ENCODE assay signal across 9 cellular contexts in the genomic region with DNA sequence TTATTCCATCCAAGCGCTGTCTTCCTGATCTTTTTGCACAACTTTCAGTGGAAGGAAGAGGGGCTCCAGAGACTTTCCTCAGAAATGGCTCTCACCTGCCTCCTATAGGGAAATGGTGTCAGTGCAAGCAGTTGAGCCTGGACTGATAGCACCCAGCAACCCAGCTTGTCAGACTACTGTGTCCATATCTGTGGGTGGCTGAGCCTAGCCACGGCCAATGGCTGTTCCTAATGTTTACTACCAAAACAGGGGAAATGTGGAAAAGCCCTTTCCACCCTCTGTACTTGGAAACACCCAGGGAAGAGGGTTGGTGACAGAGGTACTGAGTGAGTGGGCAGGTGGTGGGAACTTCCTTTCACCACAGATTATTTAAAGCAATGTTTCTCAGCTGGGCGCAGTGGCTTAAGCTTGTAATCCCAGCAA. TPM values are rescaled to one million over a fixed set of nuclear protein-coding genes. Genes with fewer than 3 reads are reported as not detected.
DNase-seq lines count a peak whose midpoint lies in the region; ATAC-seq and TF ChIP-seq lines count a peak whose summit lies in the region.
"Had no signal": no experiment of that assay in that cellular context is flagged by ENCODE, and none has a peak within 500 bp of the region (broad histone marks: within the 10 kb centered on the region; RNA-seq: fewer than 3 reads in every experiment).

No MANE protein-coding gene starts in this region.

- H3K4me3 ChIP-seq in KMS-11 (IDR thresholded peaks at IDR 0.05; ENCODE audit: insufficient read depth, low read depth, low read length): no peak overlapping the region

- peaks cover 5% of the 10 kb centered on the region for H3K79me2 ChIP-seq in KMS-11 (ENCODE audit: insufficient read depth, low read depth)

- H2AFZ ChIP-seq in KMS-11 (ENCODE audit: low read depth): 0 out of 2 replicates have a peak overlapping the region, but pooled peaks have one; percentile 3

- TF ChIP-seq CTCF in KMS-11 (conservative IDR thresholded peaks at IDR 0.05; ENCODE audit: low read depth, low read length) (peak; percentile 66), endothelial cell (IDR thresholded peaks at IDR 0.05; ENCODE audit: unreplicated experiment) (peak; percentile 58)

- ATAC-seq in activated CD8-positive, alpha-beta memory T cell treated with anti-CD3 and anti-CD28 coated beads, Interleukin-2, amount 10 ng/mL, durations not matched to agents 7 days and 5 days: no peak
- ATAC-seq in GM19395 (IDR thresholded peaks at IDR 0.05; ENCODE audit: unreplicated experiment) (no peak), HG03097 (IDR thresholded peaks at IDR 0.05; ENCODE audit: low FRiP score, unreplicated experiment) (no peak)

- no peaks in the 10 kb centered on the region for H3K27me3 ChIP-seq in KMS-11 (ENCODE audit: insufficient read depth, low read depth)

- in situ Hi-C loops in SK-MEL-5 (cut with HindIII; ENCODE audit: low pct_unique_long_range_greater_than_20kb, low sequenced_read_pairs): no loop called here

- no peak overlapping the region for H3K9ac ChIP-seq in KMS-11

- H3K4me3 Mint-ChIP-seq in activated CD8-positive, alpha-beta memory T cell treated with anti-CD3 and anti-CD28 coated beads, Interleukin-2, amount 10 ng/mL, durations not matched to agents 7 days and 5 days: no peak overlapping the region
- H3K4me3 Mint-ChIP-seq in endothelial cell (ENCODE audit: unreplicated experiment): no peak overlapping the region
- H3K4me3 Mint-ChIP-seq: activated naive CD8-positive, alpha-beta T cell had no signal

- H3K36me3 ChIP-seq in KMS-11 (ENCODE audit: insufficient read depth): no peaks in the 10 kb centered on the region

- H3K4me2 ChIP-seq in KMS-11: no peak overlapping the region

- no peak overlapping the region for H3K27ac Mint-ChIP-seq in activated CD8-positive, alpha-beta memory T cell treated with anti-CD3 and anti-CD28 coated beads, Interleukin-2, amount 10 ng/mL, durations not matched to agents 7 days and 5 days
- H3K27ac Mint-ChIP-seq in endothelial cell (ENCODE audit: unreplicated experiment): no peak overlapping the region
- H3K27ac Mint-ChIP-seq: activated naive CD8-positive, alpha-beta T cell had no signal

- peaks cover 14% of the 10 kb centered on the region for H3K4me1 Mint-ChIP-seq in activated CD8-positive, alpha-beta memory T cell treated with anti-CD3 and anti-CD28 coated beads, Interleukin-2, amount 10 ng/mL, durations not matched to agents 7 days and 5 days
- H3K4me1 Mint-ChIP-seq in endothelial cell (ENCODE audit: unreplicated experiment): peaks cover 1% of the 10 kb centered on the region

- H3K36me3 Mint-ChIP-seq in activated CD8-positive, alpha-beta memory T cell treated with anti-CD3 and anti-CD28 coated beads, Interleukin-2, amount 10 ng/mL, durations not matched to agents 7 days and 5 days: no peaks in the 10 kb centered on the region
- H3K36me3 Mint-ChIP-seq in endothelial cell (ENCODE audit: low read depth, unreplicated experiment): peaks cover 3% of the 10 kb centered on the region

- H3K9me3 Mint-ChIP-seq in activated CD8-positive, alpha-beta memory T cell treated with anti-CD3 and anti-CD28 coated beads, Interleukin-2, amount 10 ng/mL, durations not matched to agents 7 days and 5 days (ENCODE audit: low read depth): no peaks in the 10 kb centered on the region
- H3K9me3 Mint-ChIP-seq in endothelial cell (ENCODE audit: unreplicated experiment): no peaks in the 10 kb centered on the region

- DNase-seq in activated CD8-positive, alpha-beta memory T cell treated with anti-CD3 and anti-CD28 coated beads, Interleukin-2, amount 10 ng/mL, durations not matched to agents 7 days and 5 days: peak; percentile 64
- DNase-seq in activated CD8-positive, alpha-beta memory T cell treated with anti-CD3 and anti-CD28 coated beads for 24 hours: no peak
- DNase-seq in SK-MEL-5 (ENCODE audit: low read depth, low spot score) (peak; percentile 90), endothelial cell (ENCODE audit: low spot score) (peak; percentile 68), midbrain (lab: John Stamatoyannopoulos, UW) (peak; percentile 48)

- CTCF ChIA-PET in activated CD8-positive, alpha-beta memory T cell treated with anti-CD3 and anti-CD28 coated beads, Interleukin-2, amount 10 ng/mL, durations not matched to agents 7 days and 5 days (lab: Charles Lee): interaction anchor here (0.8 to 2.2 kb wide), 12 partner anchors 9 to 265 kb away, joined by 3 to 7 read pairs (median 3); no protein-coding TSS in a partner anchor

- H4K20me1 ChIP-seq in KMS-11 (ENCODE audit: insufficient read depth): no peaks in the 10 kb centered on the region

- no peak overlapping the region for H3K27ac ChIP-seq in KMS-11

- H3K4me1 ChIP-seq in KMS-11 (ENCODE audit: low read depth, poor library complexity, severe bottlenecking): no peaks in the 10 kb centered on the region

- H3K27me3 Mint-ChIP-seq in activated CD8-positive, alpha-beta memory T cell treated with anti-CD3 and anti-CD28 coated beads, Interleukin-2, amount 10 ng/mL, durations not matched to agents 7 days and 5 days: peaks cover 7% of the 10 kb centered on the region
- peaks cover 6% of the 10 kb centered on the region for H3K27me3 Mint-ChIP-seq in endothelial cell (ENCODE audit: unreplicated experiment)

RNA-seq across cellular contexts. Expression of gene YKT6, which starts 4.3 kb away (rescaled TPM):
- 10 to 100 TPM; 57.9 to 68.3 TPM for total RNA-seq in activated CD8-positive, alpha-beta memory T cell treated with anti-CD3 and anti-CD28 coated beads, Interleukin-2, amount 10 ng/mL, durations not matched to agents 7 days and 5 days
- 159 and 163 TPM in 2 replicates for total RNA-seq in SK-MEL-5 (2014; rRNA removed; shearing (Covaris generic))
- polyA plus RNA-seq in SK-MEL-5 (2015; cell fraction: cytosol; rRNA removed): 188 and 223 TPM in 2 replicates
- 215 and 221 TPM in 2 replicates for polyA plus RNA-seq in SK-MEL-5 (2015; cell fraction: nucleus; rRNA removed)
- 98.4 TPM for total RNA-seq in endothelial cell (ENCODE audit: unreplicated experiment)

RNA-seq across cellular contexts. Expression of gene GCK, which starts 7.2 kb away (rescaled TPM):
- under 1 TPM in 1 of 2 experiments, not detected in 1; 0.23 TPM for total RNA-seq in activated CD8-positive, alpha-beta memory T cell treated with anti-CD3 and anti-CD28 coated beads, Interleukin-2, amount 10 ng/mL, durations not matched to agents 7 days and 5 days
- total RNA-seq in SK-MEL-5 (2014; rRNA removed; shearing (Covaris generic)): not detected in 2 replicates
- not detected in 2 replicates for polyA plus RNA-seq in SK-MEL-5 (2015; cell fraction: cytosol; rRNA removed)
- polyA plus RNA-seq in SK-MEL-5 (2015; cell fraction: nucleus; rRNA removed): not detected in 2 replicates
- total RNA-seq in endothelial cell (ENCODE audit: unreplicated experiment): not detected

RNA-seq across cellular contexts. Expression of gene MYL7, which starts 55.3 kb away (rescaled TPM):
- total RNA-seq in activated CD8-positive, alpha-beta memory T cell treated with anti-CD3 and anti-CD28 coated beads, Interleukin-2, amount 10 ng/mL, durations not matched to agents 7 days and 5 days: not detected
- not detected in 2 replicates for total RNA-seq in SK-MEL-5 (2014; rRNA removed; shearing (Covaris generic))
- not detected in 2 replicates for polyA plus RNA-seq in SK-MEL-5 (2015; cell fraction: cytosol; rRNA removed)
- polyA plus RNA-seq in SK-MEL-5 (2015; cell fraction: nucleus; rRNA removed): not detected in 2 replicates
- total RNA-seq in endothelial cell (ENCODE audit: unreplicated experiment): 0.82 TPM
